In genomic region chr10:128125944-128126764, GRCh38 we compare ENCODE assay signal across 8 cellular contexts. TPM values are rescaled to one million over a fixed set of nuclear protein-coding genes. Genes with fewer than 3 reads are reported as not detected.
DNase-seq lines count a peak whose midpoint lies in the region; ATAC-seq and TF ChIP-seq lines count a peak whose summit lies in the region.

Gene MKI67 (minus strand): TSS chr10:128126423. CDS start chr10:128125667, 756 bp downstream.

- peak; percentile 57 for DNase-seq in AG04450 (ENCODE audit: low read depth, low spot score)
- DNase-seq in NCI-H2196 (lab: John Stamatoyannopoulos, UW; ENCODE audit: unreplicated experiment): peak; percentile 81
- DNase-seq in WERI-Rb-1: peak; percentile 93
- DNase-seq in mammary epithelial cell: peak; percentile 93
- peak; percentile 84 to 88 (median 87) for DNase-seq in immature natural killer cell
- DNase-seq in smooth muscle cell of the brain vasculature (ENCODE audit: low read depth, low spot score): peak; percentile 72

- H3K4me3 Mint-ChIP-seq in immature natural killer cell: peak within 1 kb of the TSS; percentile 86 to 95 (median 89)

- H3K79me2 ChIP-seq in mammary epithelial cell (ENCODE audit: insufficient read depth, low read length): peaks cover 48% of the 10 kb centered on the region

- H3K27ac Mint-ChIP-seq in immature natural killer cell: peak within 1 kb of the TSS in 5 of 6 donors; percentile 84 to 87 (median 87)

- peaks cover 10 to 17% (median 14%) of the 10 kb centered on the region in 3 donors for H3K27me3 Mint-ChIP-seq in immature natural killer cell (ENCODE audit: low read depth in 3 of 3)

- no peaks in the 10 kb centered on the region for H4K20me1 ChIP-seq in mammary epithelial cell (ENCODE audit: insufficient read depth, low read length)

- CTCF ChIA-PET in AG04450 (lab: Charles Lee): interaction anchor here (0.8 to 1.9 kb wide), 4 partner anchors 8 to 57 kb away, joined by 3 to 11 read pairs (median 6); no protein-coding TSS in a partner anchor
- CTCF ChIA-PET in mammary epithelial cell (lab: Charles Lee; ENCODE audit: low non-redundant PET): no interaction called here

- dilution Hi-C loops in mammary epithelial cell (cut with HindIII; ENCODE audit: low sequenced_read_pairs): no loop called here

- no peak within 1 kb of the TSS for H3K27ac ChIP-seq in AG04450 (ENCODE audit: low read depth, low read length)
- H3K27ac ChIP-seq in WERI-Rb-1: peak within 1 kb of the TSS; percentile 97
- peak within 1 kb of the TSS; percentile 68 for H3K27ac ChIP-seq in mammary epithelial cell (ENCODE audit: insufficient read depth, low read depth, low read length)

- TSS peak; percentile 66 for BruUV-seq in mammary epithelial cell (replicated peaks; lab: Mats Ljungman, UMichigan)

- intact Hi-C loops in mammary epithelial cell (cut with micrococcal nuclease): loop anchor here (1.0 kb wide), 2 partner anchors 21 to 24 kb away; no protein-coding TSS in a partner anchor

- WGBS in mammary epithelial cell (ENCODE audit: low coverage, missing lambda C conversion rate): 0% methylated on average over 31 of the region's 95 CpGs

- H3K9ac ChIP-seq in mammary epithelial cell (ENCODE audit: insufficient read depth, low read length): peak within 1 kb of the TSS; percentile 88

- H3K27me3 ChIP-seq in AG04450 (ENCODE audit: control insufficient read depth, insufficient read depth, low read length) (no peaks in the 10 kb centered on the region), WERI-Rb-1 (ENCODE audit: insufficient read depth, low read depth, severe bottlenecking) (no peaks in the 10 kb centered on the region), mammary epithelial cell (ENCODE audit: insufficient read depth, low read length) (no peaks in the 10 kb centered on the region)

- ATAC-seq in GM18873 (IDR thresholded peaks at IDR 0.05; ENCODE audit: low FRiP score, unreplicated experiment): peak; percentile 73
- ATAC-seq in HG03108 (IDR thresholded peaks at IDR 0.05; ENCODE audit: unreplicated experiment): peak; percentile 83

- peaks cover 17 to 30% of the 10 kb centered on the region in 2 donors for H3K4me1 Mint-ChIP-seq in immature natural killer cell

- in situ Hi-C loops in mammary epithelial cell (cut with MboI; ENCODE audit: low sequenced_read_pairs in 2 of 2): loop anchor here in 1 of 2 donors (25.0 kb wide), 1 partner anchor 214 kb away; the partner anchor contains the start of gene PTPRE

- H3K36me3 Mint-ChIP-seq in immature natural killer cell: peaks cover 0 to 8% (median 0%) of the 10 kb centered on the region in 3 donors

- no peaks in the 10 kb centered on the region for H3K9me3 Mint-ChIP-seq in immature natural killer cell

- peak within 1 kb of the TSS; percentile 95 for H2AFZ ChIP-seq in mammary epithelial cell (ENCODE audit: low read depth, low read length)

- H3K4me1 ChIP-seq in mammary epithelial cell (ENCODE audit: insufficient read depth, low read length): peaks cover 26% of the 10 kb centered on the region

- H3K4me2 ChIP-seq in mammary epithelial cell (ENCODE audit: insufficient read depth, low read depth, low read length): peak within 1 kb of the TSS; percentile 87

- POLR2A ChIA-PET in AG04450 (lab: Yijun Ruan, JAX): no interaction called here

- peaks cover 47% of the 10 kb centered on the region for H3K36me3 ChIP-seq in WERI-Rb-1
- H3K36me3 ChIP-seq in mammary epithelial cell (ENCODE audit: insufficient read depth, low read length): peaks cover 12% of the 10 kb centered on the region

- no peak for TF ChIP-seq CTCF in AG04450 (IDR thresholded peaks at IDR 0.05; ENCODE audit: low read depth, low read length)
- TF ChIP-seq CTCF in WERI-Rb-1 (IDR thresholded peaks at IDR 0.05; ENCODE audit: low read depth, low read length): no peak
- no peak for TF ChIP-seq CTCF in mammary epithelial cell (conservative IDR thresholded peaks at IDR 0.05 in 1 of 2, IDR thresholded peaks at IDR 0.05 in 1 of 2; ENCODE audit: extremely low read depth in 1 of 2, insufficient read depth in 1 of 2, low read depth in 1 of 2, low read length in 2 of 2)

- peak within 1 kb of the TSS; percentile 63 for H3K4me3 ChIP-seq in AG04450 (ENCODE audit: low read depth, low read length)
- peak within 1 kb of the TSS; percentile 97 for H3K4me3 ChIP-seq in WERI-Rb-1 (ENCODE audit: low read depth, low read length)
- peak within 1 kb of the TSS; percentile 83 to 88 (median 87) for H3K4me3 ChIP-seq in mammary epithelial cell (replicated peaks in 1 of 3; ENCODE audit: insufficient read depth in 1 of 3, low read depth in 2 of 3, low read length in 3 of 3)

- H3K9me3 ChIP-seq in AG04450 (ENCODE audit: control insufficient read depth, insufficient read depth, low read length) (no peaks in the 10 kb centered on the region), WERI-Rb-1 (ENCODE audit: severe bottlenecking) (no peaks in the 10 kb centered on the region), mammary epithelial cell (replicated peaks; ENCODE audit: insufficient read depth, low read length) (no peaks in the 10 kb centered on the region)

RNA-seq across cellular contexts. Expression of gene MKI67, which starts in this region (rescaled TPM):
- polyA plus RNA-seq in AG04450 (2011; rRNA removed) (8.0 and 10.3 TPM in 2 replicates), mammary epithelial cell (20.8 TPM), immature natural killer cell (1 to 10 TPM in 1 of 3 donors, under 1 TPM in 1, not detected in 1; 0.10 to 1.2 TPM)
- 15.3 and 19.5 TPM in 2 replicates for polyA minus RNA-seq in AG04450 (2011; rRNA and poly(A)+ RNA removed)
- total RNA-seq in mammary epithelial cell: 10 to 100 TPM in 1 of 2 donors, 1 to 10 TPM in 1; 1.3 to 88.5 TPM
- 70.7 TPM for polyA minus RNA-seq in mammary epithelial cell
